ENCODE assay signal across 13 cellular contexts in the genomic region with DNA sequence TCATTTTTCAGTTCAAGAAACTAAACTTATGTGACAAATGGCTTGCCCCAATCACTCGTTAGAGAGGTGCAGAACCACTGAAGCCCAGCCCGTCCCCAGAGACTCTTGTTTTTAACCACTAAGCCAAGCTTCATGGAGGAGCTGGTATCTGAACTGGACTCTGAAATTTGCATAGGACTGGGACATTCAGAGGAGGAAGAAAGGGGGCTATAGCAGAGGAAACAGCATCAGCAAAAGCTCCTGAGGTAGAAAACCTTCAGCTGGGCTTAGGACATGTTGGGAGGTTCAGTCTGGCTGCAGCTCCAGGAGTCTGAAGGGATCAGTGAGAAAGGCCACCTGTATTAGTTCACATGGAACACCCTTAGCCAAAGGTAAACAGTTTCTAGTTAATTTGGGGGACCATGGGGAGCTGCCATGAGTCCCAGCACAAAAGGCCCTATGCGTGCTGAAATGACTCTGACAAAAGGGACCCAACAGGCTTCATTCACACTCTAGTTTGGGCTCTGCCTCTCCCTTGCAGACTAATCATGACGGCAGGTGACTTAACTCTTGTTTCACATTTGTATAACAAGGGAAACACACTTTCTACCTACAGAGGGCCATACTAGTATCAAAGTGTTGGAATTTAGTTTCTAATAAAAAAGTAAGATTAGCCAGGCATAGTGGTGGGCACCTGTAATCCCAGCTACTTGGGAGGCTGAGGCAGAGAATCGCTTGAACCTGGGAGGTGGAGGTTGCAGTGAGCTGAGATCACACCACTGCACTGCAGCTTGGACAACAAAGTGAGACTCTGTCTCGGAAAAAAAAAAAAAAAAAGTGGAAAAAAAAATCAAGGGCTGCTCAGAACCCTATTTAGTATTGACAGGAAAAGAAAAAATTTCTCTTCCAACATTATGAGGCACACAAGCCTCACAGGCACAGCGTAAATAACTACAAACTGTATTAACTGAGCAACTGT. TPM values are rescaled to one million over a fixed set of nuclear protein-coding genes. Genes with fewer than 3 reads are reported as not detected.
DNase-seq lines count a peak whose midpoint lies in the region; ATAC-seq and TF ChIP-seq lines count a peak whose summit lies in the region.
"Had no signal": no experiment of that assay in that cellular context is flagged by ENCODE, and none has a peak within 500 bp of the region (broad histone marks: within the 10 kb centered on the region; RNA-seq: fewer than 3 reads in every experiment).

No MANE protein-coding gene starts in this region.

- H3K4me2 ChIP-seq in GM23338 (0 out of 2 replicates have a peak overlapping the region, but pooled peaks have one; percentile 5), osteoblast (ENCODE audit: insufficient read depth, low read length) (no peak overlapping the region)

- no peaks in the 10 kb centered on the region for H3K27me3 ChIP-seq in GM23338 (ENCODE audit: insufficient read depth)
- no peaks in the 10 kb centered on the region for H3K27me3 ChIP-seq in osteoblast (ENCODE audit: insufficient read depth, low read length)
- no peaks in the 10 kb centered on the region for H3K27me3 ChIP-seq in heart left ventricle
- H3K27me3 ChIP-seq in thyroid gland: no peaks in the 10 kb centered on the region
- H3K27me3 ChIP-seq: ovary had no signal

- H3K79me2 ChIP-seq in GM23338 (replicated peaks; ENCODE audit: insufficient read depth) (peaks cover 8% of the 10 kb centered on the region; the same call in 1 of the 2 replicates), osteoblast (ENCODE audit: insufficient read depth, low read length) (peaks cover 31% of the 10 kb centered on the region)

- TF ChIP-seq CTCF in GM23338 (conservative IDR thresholded peaks at IDR 0.05; ENCODE audit: low read depth in 2 of 2): no peak
- no peak for TF ChIP-seq CTCF in osteoblast (IDR thresholded peaks at IDR 0.05; ENCODE audit: extremely low read depth, low read depth, low read length)
- no peak for TF ChIP-seq CTCF in heart left ventricle (IDR thresholded peaks at IDR 0.05)
- no peak for TF ChIP-seq CTCF in thyroid gland (IDR thresholded peaks at IDR 0.05)

- no peak for TF ChIP-seq POLR2A in heart left ventricle (IDR thresholded peaks at IDR 0.05)
- TF ChIP-seq POLR2A in thyroid gland (IDR thresholded peaks at IDR 0.05): no peak

- WGBS in heart left ventricle, 4 donors: 92 to 94% (median 93%) methylated on average over 7 of the region's 7 CpGs
- 80 to 85% methylated on average over 7 of the region's 7 CpGs for WGBS in thyroid gland, 2 donors

- H2AFZ ChIP-seq in GM23338 (no peak overlapping the region), osteoblast (ENCODE audit: low read length) (no peak overlapping the region)

- H3K27ac Mint-ChIP-seq in GM23338 (no peak overlapping the region), naive B cell (peak overlapping the region; percentile 75 to 95 (median 90)), immature natural killer cell (no peak overlapping the region)
- H3K27ac Mint-ChIP-seq: type B pancreatic cell had no signal

- DNase-seq in GM23338 (ENCODE audit: low spot score): peak; percentile 35
- DNase-seq in naive B cell: peak; percentile 66
- DNase-seq in immature natural killer cell: no peak
- DNase-seq in osteoblast (ENCODE audit: insufficient read length, low spot score, missing footprints): no peak
- DNase-seq in heart left ventricle: no peak
- DNase-seq in thyroid gland: no peak
- DNase-seq: activated CD8-positive, alpha-beta memory T cell treated with anti-CD3 and anti-CD28 coated beads, Interleukin-2, amount 50 U/mL, for 48 hours; KBM-7; kidney glomerular epithelial cell; ovary had no signal

- H3K27ac ChIP-seq in GM23338 (ENCODE audit: low read depth) (no peak overlapping the region), osteoblast (ENCODE audit: low read depth, low read length) (no peak overlapping the region), heart left ventricle (no peak overlapping the region), thyroid gland (no peak overlapping the region)
- H3K27ac ChIP-seq: ovary had no signal

- intact Hi-C loops in heart left ventricle (cut with DNase I) (loop anchor here in 1 of 10 donors (10.0 kb wide), 1 partner anchor 71 kb away; no protein-coding TSS in a partner anchor), thyroid gland (cut with DNase I) (no loop called here)

- no peaks in the 10 kb centered on the region for H3F3A ChIP-seq in GM23338 (replicated peaks; ENCODE audit: low read depth)

- ATAC-seq in GM18868 (IDR thresholded peaks at IDR 0.05; ENCODE audit: unreplicated experiment) (peak; percentile 76), GM23338 (peak; percentile 85), HG03439 (IDR thresholded peaks at IDR 0.05; ENCODE audit: unreplicated experiment) (peak; percentile 64), naive B cell (ENCODE audit: low read depth in 2 of 2) (peak; percentile 88 to 94), heart left ventricle (no peak)

- H3K27me3 Mint-ChIP-seq in GM23338 (ENCODE audit: insufficient read depth, low read depth, poor library complexity) (peaks cover 12% of the 10 kb centered on the region), naive B cell (no peaks in the 10 kb centered on the region), immature natural killer cell (ENCODE audit: low read depth in 3 of 3) (peaks cover 0 to 2% (median 0%) of the 10 kb centered on the region in 3 donors)
- H3K27me3 Mint-ChIP-seq: type B pancreatic cell had no signal

- H3K36me3 Mint-ChIP-seq in GM23338 (ENCODE audit: low read depth) (peaks cover 31% of the 10 kb centered on the region), naive B cell (peaks cover 13 to 17% of the 10 kb centered on the region in 2 donors), immature natural killer cell (peaks cover 3 to 11% (median 4%) of the 10 kb centered on the region in 3 donors)

- H3K9me3 Mint-ChIP-seq in GM23338 (peaks cover 29% of the 10 kb centered on the region), naive B cell (peaks cover 7 to 31% (median 20%) of the 10 kb centered on the region in 7 donors), immature natural killer cell (no peaks in the 10 kb centered on the region)

- H4K20me1 ChIP-seq in GM23338 (replicated peaks; ENCODE audit: insufficient read depth) (no peaks in the 10 kb centered on the region), osteoblast (ENCODE audit: insufficient read depth, low read length) (peaks cover 20% of the 10 kb centered on the region)

- no peaks in the 10 kb centered on the region for H3K9me2 ChIP-seq in GM23338 (ENCODE audit: insufficient read depth)

- H3K4me3 Mint-ChIP-seq in GM23338 (no peak overlapping the region), naive B cell (peak overlapping the region; percentile 55 to 89 (median 80)), immature natural killer cell (no peak overlapping the region)
- H3K4me3 Mint-ChIP-seq: type B pancreatic cell had no signal

- H3K36me3 ChIP-seq in GM23338 (ENCODE audit: insufficient read depth): no peaks in the 10 kb centered on the region; the same call in 1 of the 2 replicates
- no peaks in the 10 kb centered on the region for H3K36me3 ChIP-seq in osteoblast (ENCODE audit: insufficient read depth, low read length)
- no peaks in the 10 kb centered on the region for H3K36me3 ChIP-seq in heart left ventricle
- no peaks in the 10 kb centered on the region for H3K36me3 ChIP-seq in thyroid gland
- H3K36me3 ChIP-seq: ovary had no signal

- H3K9me3 ChIP-seq in osteoblast (ENCODE audit: low read depth, low read length) (no peaks in the 10 kb centered on the region), heart left ventricle (no peaks in the 10 kb centered on the region), thyroid gland (no peaks in the 10 kb centered on the region)
- H3K9me3 ChIP-seq: ovary had no signal

- H3K4me1 Mint-ChIP-seq in GM23338: peaks cover 11% of the 10 kb centered on the region
- H3K4me1 Mint-ChIP-seq in naive B cell: peaks cover 62 to 81% (median 70%) of the 10 kb centered on the region in 3 donors
- no peaks in the 10 kb centered on the region for H3K4me1 Mint-ChIP-seq in immature natural killer cell

- no peaks in the 10 kb centered on the region for H3K4me1 ChIP-seq in GM23338 (ENCODE audit: insufficient read depth)
- no peaks in the 10 kb centered on the region for H3K4me1 ChIP-seq in osteoblast (ENCODE audit: insufficient read depth, low read length)
- H3K4me1 ChIP-seq in heart left ventricle: no peaks in the 10 kb centered on the region
- H3K4me1 ChIP-seq in thyroid gland: no peaks in the 10 kb centered on the region

- no peak overlapping the region for H3K4me3 ChIP-seq in GM23338
- no peak overlapping the region for H3K4me3 ChIP-seq in osteoblast (ENCODE audit: insufficient read depth, low read length)
- H3K4me3 ChIP-seq in heart left ventricle: no peak overlapping the region
- H3K4me3 ChIP-seq in thyroid gland (replicated peaks in 1 of 3): no peak overlapping the region
- H3K4me3 ChIP-seq: ovary had no signal

TF ChIP-seq in GM23338, 12 proteins besides CTCF, POLR2A, EP300 and RAD21 (continues in another document):
- TF ChIP-seq, protein P1, sequence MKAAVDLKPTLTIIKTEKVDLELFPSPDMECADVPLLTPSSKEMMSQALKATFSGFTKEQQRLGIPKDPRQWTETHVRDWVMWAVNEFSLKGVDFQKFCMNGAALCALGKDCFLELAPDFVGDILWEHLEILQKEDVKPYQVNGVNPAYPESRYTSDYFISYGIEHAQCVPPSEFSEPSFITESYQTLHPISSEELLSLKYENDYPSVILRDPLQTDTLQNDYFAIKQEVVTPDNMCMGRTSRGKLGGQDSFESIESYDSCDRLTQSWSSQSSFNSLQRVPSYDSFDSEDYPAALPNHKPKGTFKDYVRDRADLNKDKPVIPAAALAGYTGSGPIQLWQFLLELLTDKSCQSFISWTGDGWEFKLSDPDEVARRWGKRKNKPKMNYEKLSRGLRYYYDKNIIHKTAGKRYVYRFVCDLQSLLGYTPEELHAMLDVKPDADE (IDR thresholded peaks at IDR 0.05): no peak
- no peak for TF ChIP-seq STAT1 (IDR thresholded peaks at IDR 0.05; ENCODE audit: unreplicated experiment)
- TF ChIP-seq EZH2phosphoT487 (IDR thresholded peaks at IDR 0.05; ENCODE audit: unreplicated experiment): no peak

RNA-seq across cellular contexts. Expression of a gene that starts 10.2 kb away (rescaled TPM):
- total RNA-seq in GM23338 (2014; rRNA removed; shearing (Covaris generic)): 11.5 and 13.4 TPM in 2 replicates
- polyA plus RNA-seq in GM23338 (2016; fragmentation: Nextera tagmentation; extraction: Ambion mirVana): 3.4 TPM in 2 replicates
- polyA plus RNA-seq in naive B cell (ENCODE audit: low read depth in 6 of 6): 1 to 10 TPM; 2.7 to 7.8 (median 7.5) TPM
- 1 to 10 TPM in 1 of 3 donors, under 1 TPM in 1, not detected in 1; 0.49 to 1.1 TPM for polyA plus RNA-seq in immature natural killer cell
- 27.7 and 28.6 TPM in 2 replicates for total RNA-seq in osteoblast
- 1 to 10 TPM; 5.5 to 9.8 (median 7.3) TPM for total RNA-seq in heart left ventricle
- polyA plus RNA-seq in heart left ventricle: 1 to 10 TPM; 2.4 to 6.0 TPM
- total RNA-seq in thyroid gland: 10 to 100 TPM in 2 of 4 donors, 1 to 10 TPM in 2; 6.6 to 17.5 (median 12.2) TPM

RNA-seq across cellular contexts. Expression of a gene that starts 26.5 kb away (rescaled TPM):
- total RNA-seq in GM23338 (2014; rRNA removed; shearing (Covaris generic)): 142 and 158 TPM in 2 replicates
- polyA plus RNA-seq in GM23338 (2016; fragmentation: Nextera tagmentation; extraction: Ambion mirVana): 529 and 593 TPM in 2 replicates
- 100 to 1,000 TPM; 127 to 214 (median 179) TPM for polyA plus RNA-seq in naive B cell (ENCODE audit: low read depth in 6 of 6)
- polyA plus RNA-seq in immature natural killer cell: 100 to 1,000 TPM; 174 to 205 (median 183) TPM
- 69.5 and 72.4 TPM in 2 replicates for total RNA-seq in osteoblast
- total RNA-seq in heart left ventricle: 10 to 100 TPM; 39.7 to 64.2 (median 50.3) TPM
- polyA plus RNA-seq in heart left ventricle: 100 to 1,000 TPM; 103 to 139 TPM
- total RNA-seq in thyroid gland: 100 to 1,000 TPM in 2 of 4 donors, 10 to 100 TPM in 2; 56.7 to 110 (median 85.0) TPM

Comparison
In these comparisons a context has a peak if more than half of its experiments do, and no peak if none do; other contexts are left out.
1. ATAC-seq: peak in GM18868 (single experiment), GM23338 (single experiment), HG03439 (single experiment) and naive B cell (2 of 2); none in heart left ventricle (0 of 4).
2. DNase-seq: peak in GM23338 (single experiment) and naive B cell (single experiment); none in immature natural killer cell (0 of 3), osteoblast (single experiment), heart left ventricle (0 of 5) and thyroid gland (0 of 2).
3. H3K27ac Mint-ChIP-seq: peak in naive B cell (6 of 6); none in GM23338 (single experiment) and immature natural killer cell (0 of 6).
4. H3K4me3 Mint-ChIP-seq: peak in naive B cell (8 of 8); none in GM23338 (single experiment) and immature natural killer cell (0 of 5).